Comparison of ENCODE assay signal across 10 cellular contexts in the genomic region with DNA sequence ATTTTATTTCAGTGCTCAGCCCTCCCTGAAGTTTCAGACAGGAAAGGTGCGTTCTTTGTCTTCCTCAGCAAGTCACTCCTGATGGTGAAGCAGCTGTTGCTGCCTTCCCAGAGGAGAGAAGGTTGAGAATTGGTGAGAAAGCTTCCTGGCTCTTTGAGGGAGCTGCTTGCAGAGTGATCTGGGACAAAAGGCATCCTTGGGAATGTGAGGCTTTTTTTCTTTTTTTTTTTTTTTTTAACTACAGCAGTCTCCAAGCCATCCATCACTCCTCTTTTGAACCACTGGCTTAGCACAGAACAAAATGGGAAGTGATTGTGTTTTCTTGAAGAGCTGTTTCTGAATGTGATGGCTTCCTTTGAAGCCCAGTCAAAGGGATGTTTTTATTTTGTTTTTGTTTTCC.
DNase-seq lines count a peak whose midpoint lies in the region; ATAC-seq, FAIRE-seq and TF ChIP-seq lines count a peak whose summit lies in the region.
"Had no signal": no experiment of that assay in that cellular context is flagged by ENCODE, and none has a peak within 500 bp of the region (broad histone marks: within the 10 kb centered on the region; RNA-seq: fewer than 3 reads in every experiment).

No MANE protein-coding gene starts in this region.

- H3K4me2 ChIP-seq in HepG2 (ENCODE audit: low read depth, low read length) = no peak overlapping the region

- intact Hi-C loops in HepG2 (cut with micrococcal nuclease; ENCODE audit: unreplicated experiment) = no loop called here

- H2AFZ ChIP-seq in HepG2 (ENCODE audit: low read length) = no peak overlapping the region

- no peaks in the 10 kb centered on the region for H3K79me2 ChIP-seq in HepG2 (ENCODE audit: insufficient read depth, low read length)

- ATAC-seq in HepG2 (no peak), GM18511 (IDR thresholded peaks at IDR 0.05; ENCODE audit: unreplicated experiment) (no peak), GM18861 (IDR thresholded peaks at IDR 0.05; ENCODE audit: unreplicated experiment) (no peak)

- H4K20me1 ChIP-seq in HepG2 (ENCODE audit: insufficient read depth, low read length) = no peaks in the 10 kb centered on the region

- no peak overlapping the region for H3K9ac ChIP-seq in HepG2 (ENCODE audit: insufficient read depth, low read depth, low read length)

- H3K9me3 ChIP-seq in muscle layer of duodenum (ENCODE audit: control insufficient read depth in 1 of 2, low read length in 2 of 2) = no peaks in the 10 kb centered on the region
- H3K9me3 ChIP-seq in HepG2 (ENCODE audit: low read length) = no peaks in the 10 kb centered on the region

- POLR2A ChIA-PET in HepG2 (lab: Yijun Ruan, JAX) = no interaction called here

- no TSS peak for BruUV-seq in HepG2 (replicated peaks; lab: Mats Ljungman, UMichigan)

- peak overlapping the region; percentile 20 for H3K27ac ChIP-seq in muscle layer of duodenum (ENCODE audit: low read length)
- H3K27ac ChIP-seq in HepG2 (ENCODE audit: extremely low read length, insufficient read depth, low read length) = no peak overlapping the region

- TF ChIP-seq EP300 in HepG2 (IDR thresholded peaks at IDR 0.05; ENCODE audit: low read depth in 2 of 2, low read length in 2 of 2) (no peak), HepG2 (CRISPR knock-in tag; IDR thresholded peaks at IDR 0.05; ENCODE audit: borderline replicate concordance) (no peak)

- H3K36me3 ChIP-seq in muscle layer of duodenum (ENCODE audit: control insufficient read depth in 1 of 2, insufficient read depth in 2 of 2, low read length in 2 of 2) (peaks cover 0 to 4% of the 10 kb centered on the region in 2 donors), HepG2 (replicated peaks in 1 of 2; ENCODE audit: control insufficient read depth in 1 of 2, insufficient read depth in 2 of 2, low read length in 2 of 2) (no peaks in the 10 kb centered on the region)

- H3K27me3 ChIP-seq in muscle layer of duodenum (ENCODE audit: low read depth, low read length) (no peaks in the 10 kb centered on the region), HepG2 (ENCODE audit: control insufficient read depth in 1 of 2, insufficient read depth in 2 of 2, low read length in 2 of 2) (no peaks in the 10 kb centered on the region)

- FAIRE-seq in HepG2 (lab: Jason Lieb, UNC) = no peak

- TF ChIP-seq RAD21 in HepG2 (CRISPR knock-in tag; IDR thresholded peaks at IDR 0.05) = no peak

- TF ChIP-seq POLR2A in HepG2 (IDR thresholded peaks at IDR 0.05; ENCODE audit: insufficient read depth in 1 of 2, low read depth in 2 of 2, low read length in 2 of 2) = no peak

- 33% methylated on average over 1 of the region's 1 CpG for WGBS in HepG2 (ENCODE audit: low lambda C conversion rate)

- TF ChIP-seq CTCF in HepG2 (CRISPR knock-in tag; IDR thresholded peaks at IDR 0.05) = no peak

- H3K4me1 ChIP-seq in muscle layer of duodenum (ENCODE audit: control insufficient read depth in 1 of 2, insufficient read depth in 2 of 2, low read length in 2 of 2) = peaks cover 0 to 6% of the 10 kb centered on the region in 2 donors
- no peaks in the 10 kb centered on the region for H3K4me1 ChIP-seq in HepG2 (ENCODE audit: insufficient read depth, low read length)

- CTCF ChIA-PET in HepG2 (lab: Yijun Ruan, JAX; ENCODE audit: low intra/inter-chr PET ratio, low total read pairs) = no interaction called here

- in situ Hi-C loops in ACHN (cut with HindIII; ENCODE audit: low pct_ligation_motif_present, low pct_unique_long_range_greater_than_20kb, low sequenced_read_pairs) (no loop called here), HepG2 (cut with HindIII; ENCODE audit: extremely low pct_ligation_motif_present, low pct_unique_long_range_greater_than_20kb) (no loop called here)

- H3K4me3 ChIP-seq in muscle layer of duodenum (ENCODE audit: low read depth in 1 of 2, low read length in 2 of 2) (no peak overlapping the region), HepG2 (replicated peaks in 1 of 3; ENCODE audit: insufficient read depth in 1 of 3, low read depth in 2 of 3, low read length in 3 of 3) (no peak overlapping the region)

- DNase-seq in ACHN = peak; percentile 48
- DNase-seq in M059J (ENCODE audit: low read depth) = peak; percentile 78
- peak; percentile 70 for DNase-seq in dermis blood vessel endothelial cell
- DNase-seq in MV-4-11 (lab: John Stamatoyannopoulos, UW) = no peak
- DNase-seq in HepG2 (ENCODE audit: low spot score) = no peak
- DNase-seq: C1 segment of cervical spinal cord, NCI-H2029 treated with DMSO at 0.1 percent for 48 hours had no signal

TF ChIP-seq in HepG2, 621 proteins besides CTCF, POLR2A, EP300 and RAD21:
- TF ChIP-seq, protein P1, sequence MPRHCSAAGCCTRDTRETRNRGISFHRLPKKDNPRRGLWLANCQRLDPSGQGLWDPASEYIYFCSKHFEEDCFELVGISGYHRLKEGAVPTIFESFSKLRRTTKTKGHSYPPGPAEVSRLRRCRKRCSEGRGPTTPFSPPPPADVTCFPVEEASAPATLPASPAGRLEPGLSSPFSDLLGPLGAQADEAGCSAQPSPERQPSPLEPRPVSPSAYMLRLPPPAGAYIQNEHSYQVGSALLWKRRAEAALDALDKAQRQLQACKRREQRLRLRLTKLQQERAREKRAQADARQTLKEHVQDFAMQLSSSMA (CRISPR knock-in tag; IDR thresholded peaks at IDR 0.05) = no peak
- TF ChIP-seq SKIL (CRISPR knock-in tag; IDR thresholded peaks at IDR 0.05; ENCODE audit: borderline replicate concordance) (no peak), MAFK (conservative IDR thresholded peaks at IDR 0.05 in 1 of 2, IDR thresholded peaks at IDR 0.05 in 1 of 2; ENCODE audit: low read length in 2 of 2) (no peak), RBFOX2 (IDR thresholded peaks at IDR 0.05; ENCODE audit: low read depth, low read length) (no peak), MED13 (CRISPR knock-in tag; IDR thresholded peaks at IDR 0.05) (no peak), ZNF644 (CRISPR knock-in tag; IDR thresholded peaks at IDR 0.05; ENCODE audit: low read depth) (no peak), ZBTB4 (CRISPR knock-in tag; IDR thresholded peaks at IDR 0.05; ENCODE audit: borderline replicate concordance) (no peak), DMTF1 (CRISPR knock-in tag; IDR thresholded peaks at IDR 0.05) (no peak), CEBPB (IDR thresholded peaks at IDR 0.05; ENCODE audit: borderline replicate concordance, low read depth, low read length) (no peak), ATF7 (IDR thresholded peaks at IDR 0.05) (no peak), ATF7 (CRISPR knock-in tag; IDR thresholded peaks at IDR 0.05) (no peak)

Comparison
In these comparisons a context has a peak if more than half of its experiments do, and no peak if none do; other contexts are left out.
1. DNase-seq: peak in ACHN (single experiment), M059J (single experiment) and dermis blood vessel endothelial cell (single experiment); none in MV-4-11 (single experiment) and HepG2 (single experiment).